ENCODE assay signal across 34 cellular contexts in the genomic region with DNA sequence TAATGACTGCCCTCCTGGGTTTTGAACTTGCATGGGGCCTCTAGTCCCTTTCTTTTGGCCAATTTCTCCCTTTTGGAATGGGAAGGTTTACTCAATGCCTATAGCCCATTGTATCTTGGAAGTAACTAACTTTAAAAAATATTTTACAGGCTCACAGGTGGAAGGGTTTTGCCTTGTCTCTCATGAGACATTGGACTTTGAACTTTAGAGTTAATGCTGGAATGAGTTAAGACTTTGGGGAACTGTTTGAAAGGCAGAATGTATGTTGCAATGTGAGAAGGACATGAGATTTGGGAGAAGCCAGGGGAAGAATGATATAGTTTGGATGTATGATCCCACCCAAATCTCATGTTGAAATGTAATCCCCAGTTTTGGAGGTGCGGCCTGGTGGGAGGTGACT.
"Had no signal": no experiment of that assay in that cellular context is flagged by ENCODE, and none has a peak within 500 bp of the region (broad histone marks: within the 10 kb centered on the region; RNA-seq: fewer than 3 reads in every experiment).

No MANE protein-coding gene starts in this region.

- H3K36me3 ChIP-seq: ascending aorta, breast epithelium, cardiac muscle cell, colonic mucosa, esophagus muscularis mucosa, gastrocnemius medialis had no signal

- H3K27ac Mint-ChIP-seq: activated CD4-positive, alpha-beta memory T cell treated with anti-CD3 and anti-CD28 coated beads, Interleukin-2, amount 10 ng/mL, durations not matched to agents 7 days and 5 days; activated CD4-positive, alpha-beta T cell treated with anti-CD3 and anti-CD28 coated beads, Interleukin-2, amount 10 ng/mL, durations not matched to agents 7 days and 5 days; activated naive CD4-positive, alpha-beta T cell treated with anti-CD3 and anti-CD28 coated beads, Interleukin-2, amount 10 ng/mL, durations not matched to agents 7 days and 5 days; activated naive CD4-positive, alpha-beta T cell treated with anti-CD3 and anti-CD28 coated beads, Interleukin-2, amount 50 U/mL, for 72 hours; activated naive CD8-positive, alpha-beta T cell treated with anti-CD3 and anti-CD28 coated beads, Interleukin-2, amount 10 ng/mL, durations not matched to agents 7 days and 5 days; activated T-cell treated with anti-CD3 and anti-CD28 coated beads, Interleukin-2, amount 50 U/mL, for 24 hours; activated T-cell treated with anti-CD3 and anti-CD28 coated beads, Interleukin-2, amount 50 U/mL, for 72 hours; brain; T-helper 17 cell; T-helper 2 cell treated with Interferon-gamma antibody and Interleukin-4, amounts not matched to agents 5 μg/mL and 100 μg/mL, for 36 hours; WTC11 had no signal

- H3K4me3 ChIP-seq: ascending aorta, breast epithelium, cardiac muscle cell, colonic mucosa, esophagus muscularis mucosa, gastrocnemius medialis had no signal

- H3K4me3 Mint-ChIP-seq: activated CD4-positive, alpha-beta memory T cell treated with anti-CD3 and anti-CD28 coated beads, Interleukin-2, amount 10 ng/mL, durations not matched to agents 7 days and 5 days; activated CD4-positive, alpha-beta T cell treated with anti-CD3 and anti-CD28 coated beads, Interleukin-2, amount 10 ng/mL, durations not matched to agents 7 days and 5 days; activated naive CD4-positive, alpha-beta T cell treated with anti-CD3 and anti-CD28 coated beads, Interleukin-2, amount 10 ng/mL, durations not matched to agents 7 days and 5 days; activated naive CD8-positive, alpha-beta T cell treated with anti-CD3 and anti-CD28 coated beads, Interleukin-2, amount 10 ng/mL, durations not matched to agents 7 days and 5 days; activated T-cell treated with anti-CD3 and anti-CD28 coated beads, Interleukin-2, amount 50 U/mL, for 24 hours; activated T-cell treated with anti-CD3 and anti-CD28 coated beads, Interleukin-2, amount 50 U/mL, for 72 hours; brain; T-helper 17 cell; T-helper 2 cell treated with Interferon-gamma antibody and Interleukin-4, amounts not matched to agents 5 μg/mL and 100 μg/mL, for 36 hours; WTC11 had no signal

- H3K36me3 Mint-ChIP-seq: activated naive CD4-positive, alpha-beta T cell treated with anti-CD3 and anti-CD28 coated beads, Interleukin-2, amount 10 ng/mL, durations not matched to agents 7 days and 5 days; brain had no signal

- H3K4me1 ChIP-seq: ascending aorta, breast epithelium, colonic mucosa, esophagus muscularis mucosa, foreskin keratinocyte, gastrocnemius medialis had no signal

- H3K27me3 Mint-ChIP-seq: activated CD4-positive, alpha-beta memory T cell treated with anti-CD3 and anti-CD28 coated beads, Interleukin-2, amount 10 ng/mL, durations not matched to agents 7 days and 5 days; activated CD4-positive, alpha-beta T cell treated with anti-CD3 and anti-CD28 coated beads, Interleukin-2, amount 10 ng/mL, durations not matched to agents 7 days and 5 days; activated naive CD4-positive, alpha-beta T cell treated with anti-CD3 and anti-CD28 coated beads, Interleukin-2, amount 10 ng/mL, durations not matched to agents 7 days and 5 days; activated T-cell treated with anti-CD3 and anti-CD28 coated beads, Interleukin-2, amount 50 U/mL, for 24 hours; brain; T-helper 17 cell had no signal

- H3K27ac ChIP-seq: ascending aorta, breast epithelium, cardiac muscle cell, colonic mucosa, esophagus muscularis mucosa, foreskin keratinocyte, gastrocnemius medialis, VCaP had no signal

- H3K27me3 ChIP-seq: ascending aorta, breast epithelium, cardiac muscle cell, colonic mucosa, esophagus muscularis mucosa, foreskin keratinocyte, gastrocnemius medialis had no signal

- DNase-seq: activated CD4-positive, alpha-beta memory T cell treated with anti-CD3 and anti-CD28 coated beads, Interleukin-2, amount 10 ng/mL, durations not matched to agents 7 days and 5 days; activated CD4-positive, alpha-beta T cell treated with anti-CD3 and anti-CD28 coated beads for 1 hour; activated CD4-positive, alpha-beta T cell treated with anti-CD3 and anti-CD28 coated beads for 4 hours; activated CD4-positive, alpha-beta T cell treated with anti-CD3 and anti-CD28 coated beads, Interleukin-2, amount 10 ng/mL, durations not matched to agents 7 days and 5 days; activated CD4-positive, alpha-beta T cell treated with anti-CD3 and anti-CD28 coated beads, Interleukin-2, amount 50 U/mL, for 4 hours; activated CD8-positive, alpha-beta memory T cell treated with anti-CD3 and anti-CD28 coated beads, Interleukin-2, amount 50 U/mL, for 48 hours; activated gamma-delta T cell; activated naive CD4-positive, alpha-beta T cell; activated naive CD4-positive, alpha-beta T cell treated with anti-CD3 and anti-CD28 coated beads, Interleukin-2, amount 10 ng/mL, durations not matched to agents 7 days and 5 days; activated naive CD8-positive, alpha-beta T cell treated with anti-CD3 and anti-CD28 coated beads, Interleukin-2, amount 10 ng/mL, durations not matched to agents 7 days and 5 days; activated T-cell treated with anti-CD3 and anti-CD28 coated beads for 4 hours; activated T-cell treated with anti-CD3 and anti-CD28 coated beads, Interleukin-2, amount 50 U/mL, for 24 hours; activated T-cell treated with anti-CD3 and anti-CD28 coated beads, Interleukin-2, amount 50 U/mL, for 72 hours; central memory CD4-positive, alpha-beta T cell; cerebellar nuclear complex; colonic mucosa; effector CD8-positive, alpha-beta T cell; foreskin keratinocyte; gastrocnemius medialis; glutamatergic neuron; T-helper 1 cell; T-helper 17 cell; T1000 had no signal

- FAIRE-seq: endometrium, TTC549 had no signal

- H3K4me1 Mint-ChIP-seq: brain, T-helper 17 cell, WTC11 had no signal

- ATAC-seq: activated naive CD4-positive, alpha-beta T cell treated with anti-CD3 and anti-CD28 coated beads, Interleukin-2, amount 50 U/mL, for 72 hours; activated T-cell treated with anti-CD3 and anti-CD28 coated beads, Interleukin-2, amount 50 U/mL, for 72 hours; foreskin keratinocyte; gastrocnemius medialis; T-helper 17 cell; WTC11 had no signal

- H3K9me3 ChIP-seq: colonic mucosa, gastrocnemius medialis had no signal
